In the genomic region with DNA sequence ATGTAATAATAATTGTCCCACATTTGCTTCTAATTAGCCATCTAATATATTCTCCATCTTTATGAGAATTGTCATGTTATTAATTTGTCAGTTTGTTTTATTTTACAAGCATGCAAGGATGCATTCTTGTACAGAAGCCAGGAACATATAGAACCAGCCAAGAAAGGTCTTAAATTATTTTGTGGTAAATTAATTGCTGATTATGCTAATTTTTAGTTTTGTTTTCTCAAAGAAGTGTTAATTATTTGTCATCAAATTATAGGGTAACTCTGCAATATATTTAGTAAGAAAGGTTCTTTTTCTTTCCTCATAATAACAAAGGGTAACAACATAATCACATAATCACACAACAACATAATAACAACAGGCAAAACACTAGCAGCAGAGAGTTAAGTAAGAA, we compare ENCODE assay signal across 28 cellular contexts. TPM values are rescaled to one million over a fixed set of nuclear protein-coding genes. Genes with fewer than 3 reads are reported as not detected.
"Had no signal": no experiment of that assay in that cellular context is flagged by ENCODE, and none has a peak within 500 bp of the region (broad histone marks: within the 10 kb centered on the region; RNA-seq: fewer than 3 reads in every experiment).

No MANE protein-coding gene starts in this region.

- ATAC-seq: activated CD4-positive, alpha-beta T cell treated with anti-CD3 and anti-CD28 coated beads for 36 hours; activated naive CD4-positive, alpha-beta T cell treated with anti-CD3 and anti-CD28 coated beads, Interleukin-2, amount 50 U/mL, for 72 hours; activated T-cell treated with anti-CD3 and anti-CD28 coated beads, Interleukin-2, amount 50 U/mL, for 72 hours; heart left ventricle had no signal

- H3K4me3 ChIP-seq: ascending aorta, breast epithelium, cardiac muscle cell, colonic mucosa, heart left ventricle had no signal

- H3K9me3 ChIP-seq: ascending aorta, colonic mucosa, heart left ventricle had no signal

- H3K36me3 ChIP-seq: ascending aorta, breast epithelium, cardiac muscle cell, colonic mucosa, heart left ventricle had no signal

- DNase-seq: activated CD4-positive, alpha-beta memory T cell treated with anti-CD3 and anti-CD28 coated beads, Interleukin-2, amount 10 ng/mL, durations not matched to agents 7 days and 5 days; activated CD4-positive, alpha-beta T cell treated with anti-CD3 and anti-CD28 coated beads for 36 hours; activated CD4-positive, alpha-beta T cell treated with anti-CD3 and anti-CD28 coated beads, Interleukin-2, amount 10 ng/mL, durations not matched to agents 24 days and 14 days; activated CD4-positive, alpha-beta T cell treated with anti-CD3 and anti-CD28 coated beads, Interleukin-2, amount 50 U/mL, for 4 hours; activated CD4-positive, CD25-positive, alpha-beta regulatory T cell; activated CD4-positive, CD25-positive, alpha-beta regulatory T cell treated with anti-CD3 and anti-CD28 coated beads, Interleukin-2, amount 50 U/mL, for 72 hours; activated CD8-positive, alpha-beta memory T cell treated with anti-CD3 and anti-CD28 coated beads, Interleukin-2, amount 50 U/mL, for 48 hours; activated gamma-delta T cell; activated naive CD4-positive, alpha-beta T cell; activated naive CD4-positive, alpha-beta T cell treated with anti-CD3 and anti-CD28 coated beads, Interleukin-2, amount 10 ng/mL, durations not matched to agents 7 days and 5 days; activated naive CD8-positive, alpha-beta T cell treated with anti-CD3 and anti-CD28 coated beads, Interleukin-2, amount 10 ng/mL, durations not matched to agents 7 days and 5 days; activated T-cell treated with anti-CD3 and anti-CD28 coated beads for 4 hours; activated T-cell treated with anti-CD3 and anti-CD28 coated beads, Interleukin-2, amount 50 U/mL, for 24 hours; activated T-cell treated with anti-CD3 and anti-CD28 coated beads, Interleukin-2, amount 50 U/mL, for 72 hours; central memory CD4-positive, alpha-beta T cell; cerebellar nuclear complex; colonic mucosa; effector CD8-positive, alpha-beta T cell; foreskin fibroblast; glutamatergic neuron; heart left ventricle; T-helper 2 cell had no signal

- H3K27ac ChIP-seq: ascending aorta, breast epithelium, cardiac muscle cell, colonic mucosa, heart left ventricle had no signal

- FAIRE-seq: frontal cortex had no signal

- H3K4me1 ChIP-seq: breast epithelium, colonic mucosa had no signal

RNA-seq across cellular contexts. Expression of a gene that starts 5.7 kb away (rescaled TPM):
- total RNA-seq: activated CD4-positive, alpha-beta T cell treated with anti-CD3 and anti-CD28 coated beads, Interleukin-2, amount 10 ng/mL, durations not matched to agents 24 days and 14 days; cardiac muscle cell; dermis microvascular lymphatic vessel endothelial cell had no signal
- polyA plus RNA-seq: cardiac muscle cell had no signal
